In the genomic region with DNA sequence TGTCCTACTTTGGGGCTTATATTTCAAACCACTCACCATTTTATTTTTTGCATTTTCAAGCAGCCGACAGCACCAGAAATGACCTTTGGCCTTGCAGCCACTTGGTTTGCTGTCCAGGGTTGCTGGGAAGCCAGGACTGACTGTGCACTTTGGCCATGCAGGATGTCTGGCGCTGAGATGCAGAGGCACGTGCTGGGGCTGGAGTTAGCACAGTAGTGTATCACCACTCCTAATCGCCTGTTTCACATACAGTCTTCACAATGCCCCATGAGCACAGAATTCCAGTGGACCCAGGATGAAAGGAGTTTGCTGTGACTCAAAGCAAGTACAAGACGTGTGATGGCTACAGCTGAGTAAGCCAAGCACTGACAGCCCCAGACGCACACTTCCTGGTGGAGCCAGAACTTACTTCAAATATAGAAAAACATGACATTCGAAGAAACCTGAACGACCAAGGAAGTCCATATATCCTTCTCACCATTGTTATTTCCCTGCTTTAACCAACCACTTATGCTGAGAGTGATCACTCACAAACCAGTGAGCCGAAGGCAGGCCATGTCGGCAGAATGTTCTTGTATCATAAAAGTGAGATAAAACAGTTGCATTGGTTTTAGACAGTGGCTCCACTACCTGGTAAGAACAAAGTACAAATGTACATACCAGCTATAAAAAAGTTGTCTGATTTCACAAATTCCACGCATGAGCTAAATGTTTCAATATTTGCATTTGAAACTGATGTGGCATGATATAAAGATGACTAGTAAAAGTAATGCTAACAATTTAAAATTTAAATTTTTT, we compare ENCODE assay signal across 1 cellular context.
TF ChIP-seq lines count a peak whose summit lies in the region.

No MANE protein-coding gene starts in this region.

TF ChIP-seq in HepG2, 621 proteins besides CTCF, POLR2A, EP300 and RAD21 (continued from another document):
- TF ChIP-seq, protein P1, sequence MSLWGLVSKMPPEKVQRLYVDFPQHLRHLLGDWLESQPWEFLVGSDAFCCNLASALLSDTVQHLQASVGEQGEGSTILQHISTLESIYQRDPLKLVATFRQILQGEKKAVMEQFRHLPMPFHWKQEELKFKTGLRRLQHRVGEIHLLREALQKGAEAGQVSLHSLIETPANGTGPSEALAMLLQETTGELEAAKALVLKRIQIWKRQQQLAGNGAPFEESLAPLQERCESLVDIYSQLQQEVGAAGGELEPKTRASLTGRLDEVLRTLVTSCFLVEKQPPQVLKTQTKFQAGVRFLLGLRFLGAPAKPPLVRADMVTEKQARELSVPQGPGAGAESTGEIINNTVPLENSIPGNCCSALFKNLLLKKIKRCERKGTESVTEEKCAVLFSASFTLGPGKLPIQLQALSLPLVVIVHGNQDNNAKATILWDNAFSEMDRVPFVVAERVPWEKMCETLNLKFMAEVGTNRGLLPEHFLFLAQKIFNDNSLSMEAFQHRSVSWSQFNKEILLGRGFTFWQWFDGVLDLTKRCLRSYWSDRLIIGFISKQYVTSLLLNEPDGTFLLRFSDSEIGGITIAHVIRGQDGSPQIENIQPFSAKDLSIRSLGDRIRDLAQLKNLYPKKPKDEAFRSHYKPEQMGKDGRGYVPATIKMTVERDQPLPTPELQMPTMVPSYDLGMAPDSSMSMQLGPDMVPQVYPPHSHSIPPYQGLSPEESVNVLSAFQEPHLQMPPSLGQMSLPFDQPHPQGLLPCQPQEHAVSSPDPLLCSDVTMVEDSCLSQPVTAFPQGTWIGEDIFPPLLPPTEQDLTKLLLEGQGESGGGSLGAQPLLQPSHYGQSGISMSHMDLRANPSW (CRISPR knock-in tag; IDR thresholded peaks at IDR 0.05; ENCODE audit: borderline replicate concordance): no peak
- TF ChIP-seq, protein P2, sequence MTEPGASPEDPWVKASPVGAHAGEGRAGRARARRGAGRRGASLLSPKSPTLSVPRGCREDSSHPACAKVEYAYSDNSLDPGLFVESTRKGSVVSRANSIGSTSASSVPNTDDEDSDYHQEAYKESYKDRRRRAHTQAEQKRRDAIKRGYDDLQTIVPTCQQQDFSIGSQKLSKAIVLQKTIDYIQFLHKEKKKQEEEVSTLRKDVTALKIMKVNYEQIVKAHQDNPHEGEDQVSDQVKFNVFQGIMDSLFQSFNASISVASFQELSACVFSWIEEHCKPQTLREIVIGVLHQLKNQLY (CRISPR knock-in tag; IDR thresholded peaks at IDR 0.05): peak; percentile 70; the same call in 1 of the 2 replicates
- TF ChIP-seq FOXP1 (IDR thresholded peaks at IDR 0.05) (no peak), FOXP1 (CRISPR knock-in tag; IDR thresholded peaks at IDR 0.05) (peak; percentile 34; the same call in 1 of the 2 replicates), ZNF841 (CRISPR knock-in tag; IDR thresholded peaks at IDR 0.05; ENCODE audit: borderline replicate concordance) (no peak), ZNF670 (CRISPR knock-in tag; IDR thresholded peaks at IDR 0.05; ENCODE audit: borderline replicate concordance) (0 out of 2 replicates have a peak, but pooled peaks have one; percentile 51), FOXC1 (CRISPR knock-in tag; IDR thresholded peaks at IDR 0.05; ENCODE audit: borderline replicate concordance) (peak; percentile 62; the same call in 1 of the 2 replicates), KDM6A (CRISPR knock-in tag; IDR thresholded peaks at IDR 0.05; ENCODE audit: low read depth) (0 out of 2 replicates have a peak, but pooled peaks have one; percentile 17), MIXL1 (CRISPR knock-in tag; IDR thresholded peaks at IDR 0.05) (peak; percentile 39; the same call in 1 of the 2 replicates), MAZ (IDR thresholded peaks at IDR 0.05; ENCODE audit: borderline replicate concordance, low read depth, low read length) (no peak), MAZ (CRISPR knock-in tag; IDR thresholded peaks at IDR 0.05; ENCODE audit: low read depth) (no peak), ZNF264 (CRISPR knock-in tag; IDR thresholded peaks at IDR 0.05) (peak; percentile 87; the same call in 1 of the 2 replicates)
- TF ChIP-seq, protein P3, sequence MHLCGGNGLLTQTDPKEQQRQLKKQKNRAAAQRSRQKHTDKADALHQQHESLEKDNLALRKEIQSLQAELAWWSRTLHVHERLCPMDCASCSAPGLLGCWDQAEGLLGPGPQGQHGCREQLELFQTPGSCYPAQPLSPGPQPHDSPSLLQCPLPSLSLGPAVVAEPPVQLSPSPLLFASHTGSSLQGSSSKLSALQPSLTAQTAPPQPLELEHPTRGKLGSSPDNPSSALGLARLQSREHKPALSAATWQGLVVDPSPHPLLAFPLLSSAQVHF (CRISPR knock-in tag; IDR thresholded peaks at IDR 0.05): no peak
- TF ChIP-seq, protein P4, sequence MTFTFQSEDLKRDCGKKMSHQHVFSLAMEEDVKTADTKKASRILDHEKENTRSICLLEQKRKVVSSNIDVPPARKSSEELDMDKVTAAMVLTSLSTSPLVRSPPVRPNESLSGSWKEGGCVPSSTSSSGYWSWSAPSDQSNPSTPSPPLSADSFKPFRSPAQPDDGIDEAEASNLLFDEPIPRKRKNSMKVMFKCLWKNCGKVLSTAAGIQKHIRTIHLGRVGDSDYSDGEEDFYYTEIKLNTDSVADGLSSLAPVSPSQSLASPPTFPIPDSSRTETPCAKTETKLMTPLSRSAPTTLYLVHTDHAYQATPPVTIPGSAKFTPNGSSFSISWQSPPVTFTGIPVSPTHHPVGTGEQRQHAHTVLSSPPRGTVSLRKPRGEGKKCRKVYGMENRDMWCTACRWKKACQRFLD (CRISPR knock-in tag; IDR thresholded peaks at IDR 0.05; ENCODE audit: borderline replicate concordance): no peak
